ENCODE assay signal across 9 cellular contexts in genomic region chr6:41577865-41578713, GRCh38. TPM values are rescaled to one million over a fixed set of nuclear protein-coding genes. Genes with fewer than 3 reads are reported as not detected.
DNase-seq lines count a peak whose midpoint lies in the region; ATAC-seq, FAIRE-seq and TF ChIP-seq lines count a peak whose summit lies in the region.
"Had no signal": no experiment of that assay in that cellular context is flagged by ENCODE, and none has a peak within 500 bp of the region (broad histone marks: within the 10 kb centered on the region; RNA-seq: fewer than 3 reads in every experiment).

No MANE protein-coding gene starts in this region.

- H3K4me2 ChIP-seq in astrocyte (ENCODE audit: low read length), result peak overlapping the region; percentile 81

- FAIRE-seq in D721Med (lab: Jason Lieb, UNC) (no peak), astrocyte (lab: Jason Lieb, UNC) (no peak)

- no peak overlapping the region for H3K4me3 ChIP-seq in astrocyte (ENCODE audit: insufficient read depth, low read depth, low read length)
- H3K4me3 ChIP-seq: adrenal gland had no signal

- peaks cover 54% of the 10 kb centered on the region for H3K4me1 Mint-ChIP-seq in astrocyte (ENCODE audit: low read depth, unreplicated experiment)
- H3K4me1 Mint-ChIP-seq in activated CD4-positive, alpha-beta T cell treated with anti-CD3 and anti-CD28 coated beads, Interleukin-2, amount 10 ng/mL, durations not matched to agents 7 days and 5 days, result no peaks in the 10 kb centered on the region

- POLR2A ChIA-PET in activated CD4-positive, alpha-beta T cell treated with anti-CD3 and anti-CD28 coated beads, Interleukin-2, amount 10 ng/mL, durations not matched to agents 7 days and 5 days (lab: Charles Lee), result no interaction called here

- DNase-seq in D721Med (ENCODE audit: insufficient read length, low spot score) (peak; percentile 53), NCI-H1694 (lab: John Stamatoyannopoulos, UW) (peak; percentile 59), astrocyte (ENCODE audit: low read depth) (peak; percentile 57), left colon (peak in 1 of 2 donors; percentile 25), midbrain (lab: John Stamatoyannopoulos, UW) (no peak), hippocampal formation (lab: John Stamatoyannopoulos, UW) (no peak)
- no peak for DNase-seq in activated CD4-positive, alpha-beta T cell treated with anti-CD3 and anti-CD28 coated beads, Interleukin-2, amount 10 ng/mL, durations not matched to agents 7 days and 5 days

- peak overlapping the region; percentile 60 for H3K9ac ChIP-seq in astrocyte (ENCODE audit: low read length)

- CTCF ChIA-PET in activated CD4-positive, alpha-beta T cell treated with anti-CD3 and anti-CD28 coated beads, Interleukin-2, amount 10 ng/mL, durations not matched to agents 7 days and 5 days (lab: Charles Lee), result interaction anchor here (1.3 to 1.9 kb wide), 2 partner anchors 9 to 11 kb away, joined by 4 to 5 read pairs; no protein-coding TSS in a partner anchor

- no peaks in the 10 kb centered on the region for H3K9me3 Mint-ChIP-seq in astrocyte (ENCODE audit: unreplicated experiment)
- no peaks in the 10 kb centered on the region for H3K9me3 Mint-ChIP-seq in activated CD4-positive, alpha-beta T cell treated with anti-CD3 and anti-CD28 coated beads, Interleukin-2, amount 10 ng/mL, durations not matched to agents 7 days and 5 days

- peak overlapping the region; percentile 36 for H3K27ac ChIP-seq in astrocyte (ENCODE audit: low read depth, low read length)

- H3K4me3 Mint-ChIP-seq in astrocyte (ENCODE audit: unreplicated experiment), result peak overlapping the region; percentile 80
- no peak overlapping the region for H3K4me3 Mint-ChIP-seq in activated CD4-positive, alpha-beta T cell treated with anti-CD3 and anti-CD28 coated beads, Interleukin-2, amount 10 ng/mL, durations not matched to agents 7 days and 5 days

- peaks cover 37% of the 10 kb centered on the region for H3K4me1 ChIP-seq in astrocyte (ENCODE audit: insufficient read depth, low read length)

- H3K79me2 ChIP-seq in astrocyte (ENCODE audit: insufficient read depth, low read length), result no peaks in the 10 kb centered on the region

- H3K27me3 Mint-ChIP-seq in astrocyte (ENCODE audit: low read depth, unreplicated experiment), result no peaks in the 10 kb centered on the region
- H3K27me3 Mint-ChIP-seq in activated CD4-positive, alpha-beta T cell treated with anti-CD3 and anti-CD28 coated beads, Interleukin-2, amount 10 ng/mL, durations not matched to agents 7 days and 5 days, result peaks cover 3% of the 10 kb centered on the region

- ATAC-seq in left colon (peak; percentile 60), HG03460 (IDR thresholded peaks at IDR 0.05; ENCODE audit: unreplicated experiment) (no peak)

- H3K36me3 ChIP-seq in astrocyte (ENCODE audit: insufficient read depth, low read length), result no peaks in the 10 kb centered on the region
- H3K36me3 ChIP-seq: adrenal gland had no signal

- no peaks in the 10 kb centered on the region for H3K9me3 ChIP-seq in astrocyte (ENCODE audit: insufficient read depth, low read depth, low read length)
- H3K9me3 ChIP-seq: adrenal gland had no signal

- peak overlapping the region; percentile 98 for H3K27ac Mint-ChIP-seq in astrocyte (ENCODE audit: unreplicated experiment)
- H3K27ac Mint-ChIP-seq in activated CD4-positive, alpha-beta T cell treated with anti-CD3 and anti-CD28 coated beads, Interleukin-2, amount 10 ng/mL, durations not matched to agents 7 days and 5 days, result no peak overlapping the region

- H4K20me1 ChIP-seq in astrocyte (ENCODE audit: insufficient read depth, low read length), result peaks cover 9% of the 10 kb centered on the region

- peak overlapping the region; percentile 2 for H2AFZ ChIP-seq in astrocyte (ENCODE audit: low read depth, low read length)

- intact Hi-C loops in left colon (cut with DNase I, micrococcal nuclease), result no loop called here

- H3K27me3 ChIP-seq in astrocyte (ENCODE audit: insufficient read depth, low read length), result no peaks in the 10 kb centered on the region
- H3K27me3 ChIP-seq: adrenal gland had no signal

- H3K36me3 Mint-ChIP-seq in astrocyte (ENCODE audit: low read depth, unreplicated experiment), result peaks cover 2% of the 10 kb centered on the region
- no peaks in the 10 kb centered on the region for H3K36me3 Mint-ChIP-seq in activated CD4-positive, alpha-beta T cell treated with anti-CD3 and anti-CD28 coated beads, Interleukin-2, amount 10 ng/mL, durations not matched to agents 7 days and 5 days (ENCODE audit: low read depth)

- no peak for TF ChIP-seq CTCF in D721Med (IDR thresholded peaks at IDR 0.05; ENCODE audit: insufficient read depth, missing control alignments)
- no peak for TF ChIP-seq CTCF in astrocyte (IDR thresholded peaks at IDR 0.05; ENCODE audit: insufficient read depth, low read depth, low read length)

RNA-seq across cellular contexts. Expression of gene FOXP4, which starts 31.9 kb away (rescaled TPM):
- total RNA-seq in astrocyte, result 41.9 and 43.7 TPM in 2 replicates
- total RNA-seq in left colon, result 10 to 100 TPM; 38.6 to 39.4 TPM
- total RNA-seq in activated CD4-positive, alpha-beta T cell treated with anti-CD3 and anti-CD28 coated beads, Interleukin-2, amount 10 ng/mL, durations not matched to agents 7 days and 5 days, result 1 to 10 TPM; 4.8 to 5.3 TPM

Comparison
In these comparisons a context has a peak if more than half of its experiments do, and no peak if none do; other contexts are left out.
1. DNase-seq: peak in D721Med (single experiment), NCI-H1694 (single experiment) and astrocyte (single experiment); none in midbrain (single experiment), hippocampal formation (0 of 2) and activated CD4-positive, alpha-beta T cell treated with anti-CD3 and anti-CD28 coated beads, Interleukin-2, amount 10 ng/mL, durations not matched to agents 7 days and 5 days (single experiment).